In genomic region chr2:15561574-15562344, GRCh38 we compare ENCODE assay signal across 8 cellular contexts. TPM values are rescaled to one million over a fixed set of nuclear protein-coding genes. Genes with fewer than 3 reads are reported as not detected.
A peak's percentile ranks its signal among the peaks of the same experiment; 100 is the strongest.
DNase-seq lines count a peak whose midpoint lies in the region; ATAC-seq lines count a peak whose summit lies in the region.

No MANE protein-coding gene starts in this region.

- H3K18ac ChIP-seq in neuronal stem cell (ENCODE audit: low read length) = no peak overlapping the region

- peaks cover 4% of the 10 kb centered on the region for H3K27me3 Mint-ChIP-seq in activated T-helper 1 cell treated with anti-CD3 and anti-CD28 coated beads, Interleukin-12 subunit alpha, Interleukin-12 subunit beta, Interleukin-2, Interleukin-4 antibody, amounts not matched to agents 30 ng/mL and 10 ng/mL and 1 ng/mL, durations not matched to agents 14 hours and 24 hours and 36 hours (ENCODE audit: insufficient read depth)

- no peak overlapping the region for H4K91ac ChIP-seq in neuronal stem cell (ENCODE audit: low read depth, low read length, poor library complexity)

- H3K36me3 Mint-ChIP-seq in activated T-helper 1 cell treated with anti-CD3 and anti-CD28 coated beads, Interleukin-12 subunit alpha, Interleukin-12 subunit beta, Interleukin-2, Interleukin-4 antibody, amounts not matched to agents 30 ng/mL and 10 ng/mL and 1 ng/mL, durations not matched to agents 14 hours and 24 hours and 36 hours (ENCODE audit: low read depth) = peaks cover 3% of the 10 kb centered on the region

- H3K4me3 ChIP-seq in ACC112 (ENCODE audit: low read depth, low read length) = peak overlapping the region; percentile 99
- H3K4me3 ChIP-seq in neuronal stem cell (ENCODE audit: low read length in 2 of 2) = peak overlapping the region; percentile 43 to 80

- no peaks in the 10 kb centered on the region for H3K27me3 ChIP-seq in ACC112 (ENCODE audit: insufficient read depth, low read length)
- no peaks in the 10 kb centered on the region for H3K27me3 ChIP-seq in neuronal stem cell (ENCODE audit: control insufficient read depth in 3 of 3, insufficient read depth in 3 of 3, low read depth in 1 of 3, low read length in 3 of 3)

- DNase-seq in NCI-H69 (lab: John Stamatoyannopoulos, UW) = peak; percentile 57
- no peak for DNase-seq in activated T-helper 1 cell treated with anti-CD3 and anti-CD28 coated beads, Interleukin-12 subunit alpha, Interleukin-12 subunit beta, Interleukin-2, Interleukin-4 antibody, amounts not matched to agents 30 ng/mL and 10 ng/mL and 1 ng/mL, durations not matched to agents 14 hours and 24 hours and 36 hours (ENCODE audit: low spot score)
- peak; percentile 67 for DNase-seq in foreskin melanocyte
- DNase-seq in neuronal stem cell (ENCODE audit: low spot score) = no peak
- DNase-seq in pons (ENCODE audit: low spot score) = no peak

- H3K4me3 Mint-ChIP-seq in activated T-helper 1 cell treated with anti-CD3 and anti-CD28 coated beads, Interleukin-12 subunit alpha, Interleukin-12 subunit beta, Interleukin-2, Interleukin-4 antibody, amounts not matched to agents 30 ng/mL and 10 ng/mL and 1 ng/mL, durations not matched to agents 14 hours and 24 hours and 36 hours = peak overlapping the region; percentile 97

- H3K27ac ChIP-seq in ACC112 (ENCODE audit: low read depth, low read length) = peak overlapping the region; percentile 69
- peak overlapping the region; percentile 86 for H3K27ac ChIP-seq in neuronal stem cell (replicated peaks; ENCODE audit: low read length)

- peaks cover 17% of the 10 kb centered on the region for H3K4me1 ChIP-seq in ACC112 (ENCODE audit: control insufficient read depth, insufficient read depth, low read length, unreplicated experiment)
- peaks cover 3 to 23% of the 10 kb centered on the region in 2 donors for H3K4me1 ChIP-seq in neuronal stem cell (ENCODE audit: control insufficient read depth in 2 of 2, insufficient read depth in 1 of 2, low read depth in 1 of 2, low read length in 2 of 2)

- H2BK15ac ChIP-seq in neuronal stem cell (ENCODE audit: low read length) = no peak overlapping the region

- H2AFZ ChIP-seq in ACC112 (ENCODE audit: low read length, unreplicated experiment) = peak overlapping the region; percentile 100
- peak overlapping the region; percentile 90 for H2AFZ ChIP-seq in neuronal stem cell (ENCODE audit: low read length)

- no peak overlapping the region for H3K9ac ChIP-seq in neuronal stem cell (ENCODE audit: low read depth, low read length, poor library complexity)

- H3K14ac ChIP-seq in neuronal stem cell (ENCODE audit: low read length) = no peak overlapping the region

- H3K23ac ChIP-seq in neuronal stem cell (ENCODE audit: low read depth, low read length, poor library complexity) = no peak overlapping the region

- H3K79me1 ChIP-seq in neuronal stem cell (ENCODE audit: low read depth, low read length) = peaks cover 3% of the 10 kb centered on the region

- ATAC-seq in GM18508 (IDR thresholded peaks at IDR 0.05; ENCODE audit: insufficient read depth, unreplicated experiment) (peak; percentile 16), HG02981 (IDR thresholded peaks at IDR 0.05; ENCODE audit: unreplicated experiment) (peak; percentile 8)

- H3K4me1 Mint-ChIP-seq in activated T-helper 1 cell treated with anti-CD3 and anti-CD28 coated beads, Interleukin-12 subunit alpha, Interleukin-12 subunit beta, Interleukin-2, Interleukin-4 antibody, amounts not matched to agents 30 ng/mL and 10 ng/mL and 1 ng/mL, durations not matched to agents 14 hours and 24 hours and 36 hours (ENCODE audit: low read depth) = peaks cover 41% of the 10 kb centered on the region

- H4K8ac ChIP-seq in neuronal stem cell (ENCODE audit: low read depth, low read length) = no peak overlapping the region

- H3K4me2 ChIP-seq in neuronal stem cell (ENCODE audit: insufficient read depth, low read length, poor library complexity, severe bottlenecking) = peak overlapping the region; percentile 39

- no peaks in the 10 kb centered on the region for H3K9me3 Mint-ChIP-seq in activated T-helper 1 cell treated with anti-CD3 and anti-CD28 coated beads, Interleukin-12 subunit alpha, Interleukin-12 subunit beta, Interleukin-2, Interleukin-4 antibody, amounts not matched to agents 30 ng/mL and 10 ng/mL and 1 ng/mL, durations not matched to agents 14 hours and 24 hours and 36 hours

- no CpG with 5 or more reads among the region's 13 CpGs for WGBS in neuronal stem cell (ENCODE audit: extremely low coverage in 2 of 2, insufficient read length in 2 of 2, insufficient replicate concordance in 1 of 2), 2 donors

- peak overlapping the region; percentile 86 for H3K27ac Mint-ChIP-seq in activated T-helper 1 cell treated with anti-CD3 and anti-CD28 coated beads, Interleukin-12 subunit alpha, Interleukin-12 subunit beta, Interleukin-2, Interleukin-4 antibody, amounts not matched to agents 30 ng/mL and 10 ng/mL and 1 ng/mL, durations not matched to agents 14 hours and 24 hours and 36 hours

- no peak overlapping the region for H2BK5ac ChIP-seq in neuronal stem cell (ENCODE audit: low read length)

- no peak overlapping the region for H2AK5ac ChIP-seq in neuronal stem cell (ENCODE audit: low read depth, low read length)

- H2BK120ac ChIP-seq in neuronal stem cell (ENCODE audit: low read depth, low read length) = no peak overlapping the region

- no peak overlapping the region for H2BK12ac ChIP-seq in neuronal stem cell (ENCODE audit: low read length)

- peaks cover 36% of the 10 kb centered on the region for H3K79me2 ChIP-seq in ACC112 (ENCODE audit: control insufficient read depth, insufficient read depth, low read length, unreplicated experiment)

- H3K36me3 ChIP-seq in ACC112 (ENCODE audit: insufficient read depth, low read length) (no peaks in the 10 kb centered on the region), neuronal stem cell (replicated peaks in 1 of 2; ENCODE audit: control insufficient read depth in 2 of 2, insufficient read depth in 2 of 2, low read length in 2 of 2) (peaks cover 2 to 5% of the 10 kb centered on the region in 2 donors)

- no peaks in the 10 kb centered on the region for H3K9me3 ChIP-seq in neuronal stem cell (replicated peaks in 1 of 2; ENCODE audit: control insufficient read depth in 2 of 2, insufficient read depth in 1 of 2, low read depth in 1 of 2, low read length in 2 of 2)

- intact Hi-C loops in activated T-helper 1 cell treated with anti-CD3 and anti-CD28 coated beads, Interleukin-12 subunit alpha, Interleukin-12 subunit beta, Interleukin-2, Interleukin-4 antibody, amounts not matched to agents 30 ng/mL and 10 ng/mL and 1 ng/mL, durations not matched to agents 14 hours and 24 hours and 36 hours (cut with micrococcal nuclease) = loop anchor here (1.0 to 10.0 kb wide), 6 partner anchors 16 to 527 kb away; partner anchors contain the start of gene DDX1

- H3K4ac ChIP-seq in neuronal stem cell (ENCODE audit: low read length) = no peak overlapping the region

RNA-seq across cellular contexts. Expression of gene NBAS, which starts 0.6 kb away (rescaled TPM):
- total RNA-seq in activated T-helper 1 cell treated with anti-CD3 and anti-CD28 coated beads, Interleukin-12 subunit alpha, Interleukin-12 subunit beta, Interleukin-2, Interleukin-4 antibody, amounts not matched to agents 30 ng/mL and 10 ng/mL and 1 ng/mL, durations not matched to agents 14 hours and 24 hours and 36 hours = 33.3 and 33.6 TPM in 2 replicates
- polyA plus RNA-seq in neuronal stem cell (2013, experiment 1 of 2) = 27.8 TPM
- polyA plus RNA-seq in neuronal stem cell (2013, experiment 2 of 2) = 28.6 TPM

RNA-seq across cellular contexts. Expression of gene DDX1, which starts 29.9 kb away (rescaled TPM):
- total RNA-seq in activated T-helper 1 cell treated with anti-CD3 and anti-CD28 coated beads, Interleukin-12 subunit alpha, Interleukin-12 subunit beta, Interleukin-2, Interleukin-4 antibody, amounts not matched to agents 30 ng/mL and 10 ng/mL and 1 ng/mL, durations not matched to agents 14 hours and 24 hours and 36 hours = 104 and 111 TPM in 2 replicates
- 72.6 TPM for polyA plus RNA-seq in neuronal stem cell (2013, experiment 1 of 2)
- 72.6 TPM for polyA plus RNA-seq in neuronal stem cell (2013, experiment 2 of 2)

Comparison
In these comparisons a context has a peak if more than half of its experiments do, and no peak if none do; other contexts are left out.
1. DNase-seq: peak in NCI-H69 (single experiment) and foreskin melanocyte (single experiment); none in activated T-helper 1 cell treated with anti-CD3 and anti-CD28 coated beads, Interleukin-12 subunit alpha, Interleukin-12 subunit beta, Interleukin-2, Interleukin-4 antibody, amounts not matched to agents 30 ng/mL and 10 ng/mL and 1 ng/mL, durations not matched to agents 14 hours and 24 hours and 36 hours (single experiment), neuronal stem cell (single experiment) and pons (single experiment).